Comparison of ENCODE assay signal across 8 cellular contexts in genomic region chr3:57555738-57556458, GRCh38. TPM values are rescaled to one million over a fixed set of nuclear protein-coding genes. Genes with fewer than 3 reads are reported as not detected.
DNase-seq lines count a peak whose midpoint lies in the region; ATAC-seq, FAIRE-seq and TF ChIP-seq lines count a peak whose summit lies in the region.

Gene PDE12 (plus strand): TSS chr3:57556274. CDS start chr3:57556380, 106 bp downstream.

- H3K4me1 Mint-ChIP-seq in WTC11, result peaks cover 18% of the 10 kb centered on the region

- peak; percentile 64 for DNase-seq in AG04450 (ENCODE audit: low read depth, low spot score)
- DNase-seq in NCI-H226, result peak; percentile 85
- DNase-seq in WTC11 (ENCODE audit: low spot score), result peak; percentile 81
- DNase-seq in bronchial epithelial cell (ENCODE audit: low read depth), result peak; percentile 77
- DNase-seq in inferior parietal cortex (ENCODE audit: extremely low spot score), result peak; percentile 95
- peak; percentile 73 for DNase-seq in smooth muscle cell of the brain vasculature (ENCODE audit: low read depth, low spot score)

- H3K4me3 Mint-ChIP-seq in WTC11, result peak within 1 kb of the TSS; percentile 95

- TF ChIP-seq CTCF in AG04450 (IDR thresholded peaks at IDR 0.05; ENCODE audit: low read depth, low read length) (no peak; the same call in 1 of the 2 replicates), WTC11 (IDR thresholded peaks at IDR 0.05) (no peak), bronchial epithelial cell (IDR thresholded peaks at IDR 0.05; ENCODE audit: insufficient read depth, low read length, severe bottlenecking) (no peak)

- H3K36me3 ChIP-seq in bronchial epithelial cell (ENCODE audit: control insufficient read depth, insufficient read depth, low read length), result no peaks in the 10 kb centered on the region

- CTCF ChIA-PET in AG04450 (lab: Charles Lee), result interaction anchor here (1.1 to 2.1 kb wide), 2 partner anchors 158 to 385 kb away, joined by 4 to 8 read pairs; no protein-coding TSS in a partner anchor
- CTCF ChIA-PET in WTC11 (lab: Charles Lee), result interaction anchor here (1.2 to 2.1 kb wide), 3 partner anchors 12 to 158 kb away, joined by 3 to 13 read pairs (median 6); partner anchors contain the start of gene DNAH12

- ATAC-seq in GM18870 (IDR thresholded peaks at IDR 0.05; ENCODE audit: unreplicated experiment), result peak; percentile 78
- ATAC-seq in HG03108 (IDR thresholded peaks at IDR 0.05; ENCODE audit: unreplicated experiment), result peak; percentile 83
- ATAC-seq in WTC11, result peak; percentile 88

- H3K27me3 ChIP-seq in AG04450 (ENCODE audit: control insufficient read depth, insufficient read depth, low read length) (no peaks in the 10 kb centered on the region), bronchial epithelial cell (ENCODE audit: control insufficient read depth, insufficient read depth, low read length) (no peaks in the 10 kb centered on the region)

- no peaks in the 10 kb centered on the region for H3K9me3 Mint-ChIP-seq in WTC11

- H3K4me3 ChIP-seq in AG04450 (ENCODE audit: low read depth, low read length) (peak within 1 kb of the TSS; percentile 93), bronchial epithelial cell (ENCODE audit: low read depth, low read length) (peak within 1 kb of the TSS; percentile 83)

- POLR2A ChIA-PET in AG04450 (lab: Yijun Ruan, JAX) (interaction anchor here (0.5 to 2.4 kb wide), 7 partner anchors 10 to 359 kb away, joined by 3 to 10 read pairs (median 7); partner anchors contain the start of genes ARF4 and SLMAP), WTC11 (lab: Charles Lee) (interaction anchor here (1.3 to 2.0 kb wide), 3 partner anchors 12 to 158 kb away, joined by 3 to 11 read pairs (median 7); partner anchors contain the start of genes ARF4 and DNAH12)

- peaks cover 13% of the 10 kb centered on the region for H3K36me3 Mint-ChIP-seq in WTC11

- H3K27ac ChIP-seq in AG04450 (ENCODE audit: low read depth, low read length), result peak within 1 kb of the TSS; percentile 90

- no peaks in the 10 kb centered on the region; the same call in 1 of the 2 replicates for H3K9me3 ChIP-seq in AG04450 (ENCODE audit: control insufficient read depth, insufficient read depth, low read length)

- H3K27me3 Mint-ChIP-seq in WTC11 (ENCODE audit: low read depth), result peaks cover 10% of the 10 kb centered on the region

- no peak for FAIRE-seq in bronchial epithelial cell (lab: Jason Lieb, UNC)

- H3K27ac Mint-ChIP-seq in WTC11, result peak within 1 kb of the TSS; percentile 100

TF ChIP-seq in WTC11, 78 proteins besides CTCF, POLR2A, EP300 and RAD21 (continues in another document):
- TF ChIP-seq ZNF263 (CRISPR knock-in tag; IDR thresholded peaks at IDR 0.05; ENCODE audit: low read depth) (no peak), MYBL2 (CRISPR knock-in tag; IDR thresholded peaks at IDR 0.05) (peak; percentile 64; the same call in 1 of the 2 replicates), FOXP4 (CRISPR knock-in tag; IDR thresholded peaks at IDR 0.05) (no peak), FOXJ3 (CRISPR knock-in tag; IDR thresholded peaks at IDR 0.05; ENCODE audit: borderline replicate concordance) (0 out of 2 replicates have a peak, but pooled peaks have one; percentile 24), ARID4B (CRISPR knock-in tag; IDR thresholded peaks at IDR 0.05; ENCODE audit: borderline replicate concordance) (peak; percentile 92; the same call in 1 of the 2 replicates), ZNF532 (CRISPR knock-in tag; IDR thresholded peaks at IDR 0.05; ENCODE audit: borderline replicate concordance) (peak; percentile 36; the same call in 1 of the 2 replicates), FOXP1 (CRISPR knock-in tag; IDR thresholded peaks at IDR 0.05; ENCODE audit: borderline replicate concordance) (peak; percentile 22; the same call in 1 of the 2 replicates), HMGA2 (CRISPR knock-in tag; IDR thresholded peaks at IDR 0.05) (no peak), NFE2L1 (CRISPR knock-in tag; IDR thresholded peaks at IDR 0.05) (peak; percentile 51; the same call in 1 of the 2 replicates), TEAD4 (CRISPR knock-in tag; IDR thresholded peaks at IDR 0.05) (peak; percentile 24; the same call in 1 of the 2 replicates), MLX (CRISPR knock-in tag; IDR thresholded peaks at IDR 0.05) (no peak)

RNA-seq across cellular contexts. Expression of gene PDE12, which starts in this region (rescaled TPM):
- 11.5 and 12.1 TPM in 2 replicates for polyA plus RNA-seq in AG04450 (2011; rRNA removed)
- 30.0 and 36.9 TPM in 2 replicates for polyA minus RNA-seq in AG04450 (2011; rRNA and poly(A)+ RNA removed)
- 16.2 to 16.9 TPM (median 16.4 TPM) in 3 replicates for total RNA-seq in WTC11 (2021)
- total RNA-seq in bronchial epithelial cell, result 12.6 and 14.7 TPM in 2 replicates

Comparison
In these comparisons a context has a peak if more than half of its experiments do, and no peak if none do; other contexts are left out.
1. Peak in every context shown above with its lines: DNase-seq, ATAC-seq, H3K4me3 ChIP-seq and H3K27ac ChIP-seq.